In the genomic region with DNA sequence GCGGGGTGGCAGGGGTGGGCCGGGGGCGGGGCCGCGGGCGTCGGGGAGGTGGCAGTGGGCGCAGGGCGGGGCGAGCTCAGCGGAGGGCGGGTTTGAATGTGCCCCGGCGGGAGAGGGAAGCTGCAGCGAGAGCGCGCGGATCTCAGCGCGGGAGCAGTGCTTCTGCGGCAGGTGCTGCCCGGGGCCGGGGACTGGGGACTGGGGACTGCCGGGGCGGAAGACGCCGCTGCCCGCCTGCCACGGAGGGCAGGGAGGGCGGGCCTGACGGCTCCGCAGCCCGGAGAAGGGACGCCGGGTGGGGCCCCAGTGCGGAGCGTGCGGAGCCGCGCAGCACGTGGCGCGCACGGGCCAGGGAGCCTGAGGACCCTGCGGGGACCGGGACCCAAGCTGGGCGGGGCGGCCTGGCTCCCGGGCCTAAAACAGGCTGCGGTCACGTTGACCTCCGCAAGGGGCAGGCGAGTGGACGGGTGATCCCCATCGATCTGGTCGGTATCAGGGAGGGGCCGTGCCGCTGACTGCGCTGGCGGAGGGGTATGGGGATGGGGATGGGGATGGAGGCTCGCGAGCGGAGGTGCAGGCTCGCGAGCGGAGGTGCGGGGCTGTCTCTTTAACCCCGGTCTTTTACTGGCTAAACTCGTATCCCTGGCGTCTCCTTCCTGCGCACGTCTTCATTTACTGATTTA, we compare ENCODE assay signal across 8 cellular contexts. TPM values are rescaled to one million over a fixed set of nuclear protein-coding genes. Genes with fewer than 3 reads are reported as not detected.
A peak's percentile ranks its signal among the peaks of the same experiment; 100 is the strongest.
DNase-seq lines count a peak whose midpoint lies in the region; ATAC-seq and TF ChIP-seq lines count a peak whose summit lies in the region.

A gene (plus strand): TSS at position 125 of the 683 bp plus-strand sequence. CDS start 3,719 bp downstream, outside the sequence.

- no peak for TF ChIP-seq CTCF in GM13976 (IDR thresholded peaks at IDR 0.05; ENCODE audit: borderline replicate concordance, control extremely low read depth, extremely low read depth, insufficient read depth, missing control alignments)

- H3K27ac ChIP-seq in cingulate gyrus (ENCODE audit: low read depth, low read length) = peak within 1 kb of the TSS; percentile 47

- DNase-seq in GM13976 (ENCODE audit: low spot score) (peak; percentile 94), NCI-H510A treated with DMSO at 0.1 percent for 48 hours (lab: John Stamatoyannopoulos, UW) (peak; percentile 87), left lobe of liver (ENCODE audit: low spot score) (peak; percentile 85), cortex of kidney (lab: John Stamatoyannopoulos, UW) (no peak)
- DNase-seq in activated CD4-positive, alpha-beta T cell treated with anti-CD3 and anti-CD28 coated beads for 48 hours = peak; percentile 90
- DNase-seq in stimulated activated CD4-positive, alpha-beta T cell treated with anti-CD3 and anti-CD28 coated beads, Interleukin-4, amount 100 ng/mL, for 1 hour = peak; percentile 88

- peak; percentile 56 for ATAC-seq in HG03045 (IDR thresholded peaks at IDR 0.05; ENCODE audit: unreplicated experiment)
- peak; percentile 61 for ATAC-seq in left lobe of liver

- in situ Hi-C loops in GM13976 (cut with MboI; ENCODE audit: low sequenced_read_pairs, unreplicated experiment) = no loop called here

RNA-seq across cellular contexts. Expression of the gene that starts here (rescaled TPM):
- 37.5 TPM for total RNA-seq in left lobe of liver
